ENCODE assay signal across 8 cellular contexts in the genomic region with DNA sequence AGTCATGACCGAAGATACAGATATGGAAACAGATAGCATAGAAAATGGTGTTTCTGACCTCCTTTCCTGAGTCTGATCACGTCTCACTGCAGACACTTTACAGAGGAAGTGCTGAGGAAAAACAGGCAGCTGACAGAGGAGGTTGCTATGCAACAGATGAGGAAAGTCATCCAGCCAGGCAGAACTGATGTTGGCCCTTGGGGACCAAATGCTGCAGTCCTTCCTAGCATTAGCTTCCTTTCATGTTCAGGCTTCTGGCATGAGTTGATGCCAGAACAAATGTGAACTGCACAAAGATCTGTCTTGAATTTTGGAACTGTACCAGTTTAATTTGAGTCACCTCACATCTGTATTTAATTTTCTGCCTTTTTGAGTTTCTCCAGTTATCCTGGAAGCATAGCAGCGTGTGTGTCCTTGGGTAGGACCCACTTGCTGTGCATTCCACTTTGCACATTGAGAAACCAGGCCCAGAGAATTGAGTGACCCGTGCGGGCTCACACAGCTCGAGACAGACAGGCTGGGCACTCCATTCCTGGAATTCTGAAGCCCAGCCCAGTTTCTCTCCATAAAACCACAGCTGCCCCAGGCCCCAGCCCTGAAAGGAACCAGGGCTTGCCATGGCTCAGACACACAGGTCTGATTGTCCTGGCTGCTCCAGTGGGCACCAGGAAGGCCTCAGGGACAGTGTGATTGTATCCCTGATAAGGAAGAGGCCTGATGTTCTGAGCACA. TPM values are rescaled to one million over a fixed set of nuclear protein-coding genes. Genes with fewer than 3 reads are reported as not detected.
A peak's percentile ranks its signal among the peaks of the same experiment; 100 is the strongest.
DNase-seq lines count a peak whose midpoint lies in the region; ATAC-seq, FAIRE-seq and TF ChIP-seq lines count a peak whose summit lies in the region.

No MANE protein-coding gene starts in this region.

- H3K9me3 ChIP-seq in DND-41 (ENCODE audit: insufficient read depth, low read length, severe bottlenecking) (no peaks in the 10 kb centered on the region), kidney (ENCODE audit: control insufficient read depth in 1 of 2, low read length in 2 of 2) (no peaks in the 10 kb centered on the region)

- H3K36me3 ChIP-seq in DND-41 (ENCODE audit: insufficient read depth, low read length): peaks cover 18% of the 10 kb centered on the region
- H3K36me3 ChIP-seq in kidney (ENCODE audit: control insufficient read depth in 1 of 2, insufficient read depth in 2 of 2, low read length in 2 of 2): no peaks in the 10 kb centered on the region

- in situ Hi-C loops in KBM-7 (cut with MboI; ENCODE audit: low pct_unique_long_range_greater_than_20kb, low sequenced_read_pairs): no loop called here

- H3K79me2 ChIP-seq in DND-41 (ENCODE audit: insufficient read depth, low read length): peaks cover 37% of the 10 kb centered on the region

- FAIRE-seq in urothelium cell line (lab: Jason Lieb, UNC) (no peak), kidney (lab: Jason Lieb, UNC) (no peak)

- no peaks in the 10 kb centered on the region for H4K20me1 ChIP-seq in DND-41 (ENCODE audit: insufficient read depth, low read length)

- peak overlapping the region; percentile 96 for H3K27ac ChIP-seq in DND-41 (ENCODE audit: low read length)
- peak overlapping the region; percentile 81 for H3K27ac ChIP-seq in layer of hippocampus (ENCODE audit: low read depth, low read length)
- H3K27ac ChIP-seq in kidney (ENCODE audit: low read depth in 2 of 2, low read length in 2 of 2): no peak overlapping the region

- peak overlapping the region; percentile 72 for H3K4me2 ChIP-seq in DND-41 (ENCODE audit: insufficient read depth, low read length)

- H3K4me3 ChIP-seq in DND-41 (ENCODE audit: low read depth in 1 of 2, low read length in 2 of 2) (peak overlapping the region in 1 of 2 experiments; percentile 71; a peak in 1 of 4 replicates), kidney (ENCODE audit: low read length in 2 of 2) (no peak overlapping the region)

- H3K27me3 ChIP-seq in DND-41 (ENCODE audit: insufficient read depth, low read length, poor library complexity): no peaks in the 10 kb centered on the region
- no peaks in the 10 kb centered on the region for H3K27me3 ChIP-seq in layer of hippocampus (ENCODE audit: control insufficient read depth, insufficient read depth, low read length)

- no peak for DNase-seq in DND-41
- DNase-seq in KBM-7: peak; percentile 44
- peak; percentile 45 for DNase-seq in amniotic stem cell (lab: John Stamatoyannopoulos, UW)
- no peak for DNase-seq in urothelium cell line (ENCODE audit: low spot score)
- DNase-seq in kidney: no peak

- H3K4me1 ChIP-seq in DND-41 (ENCODE audit: insufficient read depth, low read length): peaks cover 33% of the 10 kb centered on the region
- H3K4me1 ChIP-seq in kidney (ENCODE audit: control insufficient read depth in 1 of 2, insufficient read depth in 1 of 2, low read depth in 1 of 2, low read length in 2 of 2): peaks cover 0 to 4% of the 10 kb centered on the region in 2 donors

- TF ChIP-seq CTCF in DND-41 (IDR thresholded peaks at IDR 0.05; ENCODE audit: borderline replicate concordance, extremely low read depth, low read length, poor library complexity, severe bottlenecking) (no peak), kidney (IDR thresholded peaks at IDR 0.05; ENCODE audit: borderline replicate concordance, extremely low read depth, insufficient read depth) (no peak)

- peak overlapping the region; percentile 84 for H2AFZ ChIP-seq in DND-41 (ENCODE audit: low read depth, low read length)

- H3K9ac ChIP-seq in DND-41 (ENCODE audit: low read depth, low read length): peak overlapping the region; percentile 65
- H3K9ac ChIP-seq in kidney (ENCODE audit: low read length in 2 of 2): no peak overlapping the region

- intact Hi-C loops in kidney (cut with DNase I): no loop called here

- ATAC-seq in DND-41 (ENCODE audit: insufficient read depth, low read depth) (no peak), HG02885 (IDR thresholded peaks at IDR 0.05; ENCODE audit: poor library complexity, unreplicated experiment) (no peak), GM21737 (IDR thresholded peaks at IDR 0.05; ENCODE audit: unreplicated experiment) (no peak)

RNA-seq across cellular contexts. Expression of gene MAGED1, which starts 1.4 kb away (rescaled TPM):
- 104 TPM for total RNA-seq in kidney
- polyA plus RNA-seq in kidney (ENCODE audit: insufficient read depth, low read depth, low replicate concordance): 104 TPM

Comparison
In these comparisons a context has a peak if more than half of its experiments do, and no peak if none do; other contexts are left out.
1. DNase-seq: peak in KBM-7 (single experiment) and amniotic stem cell (single experiment); none in DND-41 (single experiment), urothelium cell line (single experiment) and kidney (single experiment).
2. H3K27ac ChIP-seq: peak in DND-41 (single experiment) and layer of hippocampus (single experiment); none in kidney (0 of 2).